Comparison of ENCODE assay signal across 1 cellular context in genomic region chr19:39030854-39031367, GRCh38.
TF ChIP-seq lines count a peak whose summit lies in the region.

No MANE protein-coding gene starts in this region.

TF ChIP-seq in endothelial cell of umbilical vein, 7 proteins besides CTCF, POLR2A, EP300 and RAD21 (continued from another document):
- no peak for TF ChIP-seq POLR2AphosphoS5 (IDR thresholded peaks at IDR 0.05; ENCODE audit: insufficient read depth, low read depth, low read length)
- TF ChIP-seq GATA2 (IDR thresholded peaks at IDR 0.05; ENCODE audit: insufficient read depth, insufficient read length, low read depth, low read length), result no peak
